ENCODE assay signal across 17 cellular contexts in the genomic region with DNA sequence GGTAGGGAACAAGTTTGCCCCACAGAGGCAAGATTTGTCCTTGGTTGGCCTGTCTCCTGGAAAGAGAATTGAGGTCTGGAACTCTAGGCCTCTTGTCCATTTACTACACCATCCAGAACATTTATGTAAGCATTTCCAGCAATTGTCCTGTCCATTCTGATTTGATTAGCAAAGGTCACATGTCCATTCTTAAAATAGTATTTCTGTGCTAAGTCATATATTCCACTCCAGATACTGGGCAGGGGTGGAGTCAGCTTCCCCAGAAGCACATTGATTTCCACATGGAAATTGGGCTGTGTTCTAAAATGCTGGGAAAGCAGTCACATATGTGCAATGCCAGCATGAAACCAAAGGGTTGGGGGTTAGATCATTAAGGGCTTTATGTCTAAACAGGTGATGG. TPM values are rescaled to one million over a fixed set of nuclear protein-coding genes. Genes with fewer than 3 reads are reported as not detected.
A peak's percentile ranks its signal among the peaks of the same experiment; 100 is the strongest.
DNase-seq lines count a peak whose midpoint lies in the region; ATAC-seq and TF ChIP-seq lines count a peak whose summit lies in the region.
"Had no signal": no experiment of that assay in that cellular context is flagged by ENCODE, and none has a peak within 500 bp of the region (broad histone marks: within the 10 kb centered on the region; RNA-seq: fewer than 3 reads in every experiment).

No MANE protein-coding gene starts in this region.

- H3K27me3 ChIP-seq in right cardiac atrium (ENCODE audit: control insufficient read depth, insufficient read depth) (no peaks in the 10 kb centered on the region), right atrium auricular region (no peaks in the 10 kb centered on the region), body of pancreas (no peaks in the 10 kb centered on the region)

- intact Hi-C loops in right cardiac atrium (cut with DNase I), result no loop called here
- intact Hi-C loops in body of pancreas (cut with DNase I), result no loop called here

- H3K27ac ChIP-seq in right cardiac atrium (ENCODE audit: low read length) (no peak overlapping the region), right atrium auricular region (no peak overlapping the region), body of pancreas (no peak overlapping the region)

- H3K4me1 ChIP-seq in right cardiac atrium (ENCODE audit: control insufficient read depth, insufficient read depth, low read length), result no peaks in the 10 kb centered on the region
- H3K4me1 ChIP-seq in right atrium auricular region, result no peaks in the 10 kb centered on the region
- H3K4me1 ChIP-seq in body of pancreas, result no peaks in the 10 kb centered on the region

- no peak for TF ChIP-seq CTCF in right atrium auricular region (IDR thresholded peaks at IDR 0.05)
- no peak for TF ChIP-seq CTCF in body of pancreas (IDR thresholded peaks at IDR 0.05)
- no peak for TF ChIP-seq CTCF in fibroblast of the aortic adventitia (IDR thresholded peaks at IDR 0.05; ENCODE audit: insufficient read depth, low read length)

- no peaks in the 10 kb centered on the region for H3K36me3 ChIP-seq in right atrium auricular region
- H3K36me3 ChIP-seq in body of pancreas (replicated peaks in 1 of 2; ENCODE audit: insufficient read depth in 1 of 2, low read depth in 2 of 2), result no peaks in the 10 kb centered on the region

- ATAC-seq in right cardiac atrium (peak; percentile 59 to 93), body of pancreas (peak; percentile 15)
- ATAC-seq: CD8-positive, alpha-beta T cell; GM23338 had no signal

- TF ChIP-seq POLR2A in body of pancreas (IDR thresholded peaks at IDR 0.05), result no peak

- no peaks in the 10 kb centered on the region for H3K9me3 ChIP-seq in right cardiac atrium (ENCODE audit: control insufficient read depth, low read length)
- no peaks in the 10 kb centered on the region for H3K9me3 ChIP-seq in right atrium auricular region
- no peaks in the 10 kb centered on the region for H3K9me3 ChIP-seq in body of pancreas

- H3K4me3 ChIP-seq in right cardiac atrium (ENCODE audit: low read length) (no peak overlapping the region), right atrium auricular region (no peak overlapping the region), body of pancreas (no peak overlapping the region), fibroblast of the aortic adventitia (ENCODE audit: low read depth, low read length) (no peak overlapping the region)
- H3K4me3 ChIP-seq: GM23338 had no signal

- no peak for DNase-seq in right cardiac atrium
- DNase-seq in right atrium auricular region (ENCODE audit: low spot score), result no peak
- no peak for DNase-seq in body of pancreas
- peak; percentile 81 for DNase-seq in fibroblast of the aortic adventitia (ENCODE audit: low read depth)
- no peak for DNase-seq in NCI-H2107 treated with DMSO at 0.1 percent for 48 hours (lab: John Stamatoyannopoulos, UW; ENCODE audit: unreplicated experiment)
- no peak for DNase-seq in NCI-H1930 (lab: John Stamatoyannopoulos, UW)
- no peak for DNase-seq in DMS 273 treated with DMSO at 0.1 percent for 48 hours (lab: John Stamatoyannopoulos, UW)
- DNase-seq in G401 (ENCODE audit: low spot score), result no peak
- DNase-seq: ACHN; CD8-positive, alpha-beta T cell; COR-L47; DND-41; H9 had no signal

- in situ Hi-C loops in G401 (cut with HindIII; ENCODE audit: low sequenced_read_pairs), result no loop called here

RNA-seq across cellular contexts. Expression of a gene that starts 21.5 kb away (rescaled TPM):
- total RNA-seq in right cardiac atrium (under 1 TPM in 2 of 4 donors, not detected in 2; 0.09 to 0.21 TPM), right atrium auricular region (under 1 TPM in 1 of 2 donors, not detected in 1; 0.15 TPM), body of pancreas (under 1 TPM; 0.26 to 0.33 TPM), fibroblast of the aortic adventitia (ENCODE audit: low replicate concordance) (8.1 and 34.5 TPM in 2 replicates)
- polyA plus RNA-seq in right cardiac atrium, result 0.16 TPM
- not detected in 2 replicates for total RNA-seq in G401 (2014; rRNA removed; shearing (Covaris generic))
- total RNA-seq: CD8-positive, alpha-beta T cell; HT-29 had no signal
- polyA plus RNA-seq: CD14-positive monocyte, IgD-negative memory B cell had no signal
